7 cellular contexts compared by ENCODE assay signal in genomic region chr10:108783897-108784296, GRCh38.
A peak's percentile ranks its signal among the peaks of the same experiment; 100 is the strongest.
DNase-seq lines count a peak whose midpoint lies in the region; ATAC-seq and TF ChIP-seq lines count a peak whose summit lies in the region.

No MANE protein-coding gene starts in this region.

- H3K4me3 ChIP-seq in HL-60 (replicated peaks; ENCODE audit: insufficient read depth, low read length), result no peak overlapping the region

- in situ Hi-C loops in G401 (cut with HindIII; ENCODE audit: low sequenced_read_pairs), result no loop called here

- TF ChIP-seq CTCF in HL-60 (IDR thresholded peaks at IDR 0.05; ENCODE audit: insufficient read depth, low read length), result peak; percentile 32

- ATAC-seq in GM19397 (IDR thresholded peaks at IDR 0.05; ENCODE audit: unreplicated experiment), result peak; percentile 81
- ATAC-seq in GM21737 (IDR thresholded peaks at IDR 0.05; ENCODE audit: unreplicated experiment), result no peak

- H3K27ac ChIP-seq in HL-60 (replicated peaks), result no peak overlapping the region

- DNase-seq in G401 (ENCODE audit: low spot score) (peak; percentile 22), HL-60 (ENCODE audit: low read depth in 1 of 2, low spot score in 1 of 2) (peak; percentile 15 to 54), SW480 (ENCODE audit: low spot score) (peak; percentile 30), kidney tubule cell (ENCODE audit: low spot score) (peak; percentile 75), NCI-H345 treated with DMSO at 0.1 percent for 48 hours (lab: John Stamatoyannopoulos, UW; ENCODE audit: unreplicated experiment) (no peak)

- no peaks in the 10 kb centered on the region for H3K27me3 ChIP-seq in HL-60 (ENCODE audit: insufficient read depth, poor library complexity, severe bottlenecking)
